In genomic region chr1:238764779-238765178, GRCh38 we compare ENCODE assay signal across 7 cellular contexts.
"Had no signal": no experiment of that assay in that cellular context is flagged by ENCODE, and none has a peak within 500 bp of the region (broad histone marks: within the 10 kb centered on the region; RNA-seq: fewer than 3 reads in every experiment).

No MANE protein-coding gene starts in this region.

- ATAC-seq: GM12878 had no signal

- H3K4me3 ChIP-seq: GM12878 had no signal

- DNase-seq: GDM1 had no signal

- FAIRE-seq: G401.6, GM12878, GM12891, GM12892, GM18507, GM19239 had no signal
